Comparison of ENCODE assay signal across 8 cellular contexts in genomic region chr2:121648206-121648605, GRCh38. TPM values are rescaled to one million over a fixed set of nuclear protein-coding genes. Genes with fewer than 3 reads are reported as not detected.
A peak's percentile ranks its signal among the peaks of the same experiment; 100 is the strongest.
DNase-seq lines count a peak whose midpoint lies in the region; ATAC-seq and TF ChIP-seq lines count a peak whose summit lies in the region.

No MANE protein-coding gene starts in this region.

- peak overlapping the region; percentile 93 for H3K4me2 ChIP-seq in PC-9

- H3K27me3 Mint-ChIP-seq in activated naive CD4-positive, alpha-beta T cell treated with anti-CD3 and anti-CD28 coated beads, Interleukin-2, amount 50 U/mL, for 24 hours: no peaks in the 10 kb centered on the region

- H3K27ac Mint-ChIP-seq in activated naive CD4-positive, alpha-beta T cell treated with anti-CD3 and anti-CD28 coated beads, Interleukin-2, amount 50 U/mL, for 24 hours: peak overlapping the region; percentile 86

- H3K4me1 ChIP-seq in PC-9 (replicated peaks; ENCODE audit: insufficient read depth): peaks cover 23% of the 10 kb centered on the region
- H3K4me1 ChIP-seq in ovary (ENCODE audit: insufficient read depth): peaks cover 13% of the 10 kb centered on the region

- peak overlapping the region; percentile 97 for H2AFZ ChIP-seq in PC-9

- no peak for TF ChIP-seq POLR2A in ovary (IDR thresholded peaks at IDR 0.05)

- TF ChIP-seq CTCF in PC-9 (conservative IDR thresholded peaks at IDR 0.05) (no peak), ovary (IDR thresholded peaks at IDR 0.05) (no peak)

- WGBS in ovary, 3 donors: 0 to 3% (median 1%) methylated on average over 9 of the region's 9 CpGs

- no peaks in the 10 kb centered on the region for H3K9me3 Mint-ChIP-seq in activated naive CD4-positive, alpha-beta T cell treated with anti-CD3 and anti-CD28 coated beads, Interleukin-2, amount 50 U/mL, for 24 hours

- DNase-seq in activated naive CD4-positive, alpha-beta T cell treated with anti-CD3 and anti-CD28 coated beads, Interleukin-2, amount 50 U/mL, for 16 hours: no peak
- DNase-seq in PC-9: no peak
- DNase-seq in epithelial cell of prostate (ENCODE audit: low read depth, low spot score): no peak
- peak in 1 of 5 donors; percentile 15 for DNase-seq in ovary
- no peak for DNase-seq in T1000 (lab: John Stamatoyannopoulos, UW)

- H3K79me2 ChIP-seq in PC-9 (ENCODE audit: low read depth): peaks cover 86% of the 10 kb centered on the region

- H3K27me3 ChIP-seq in PC-9 (ENCODE audit: insufficient read depth, low read depth) (no peaks in the 10 kb centered on the region), ovary (no peaks in the 10 kb centered on the region)

- peak overlapping the region; percentile 100 for H3K4me3 Mint-ChIP-seq in activated naive CD4-positive, alpha-beta T cell treated with anti-CD3 and anti-CD28 coated beads, Interleukin-2, amount 50 U/mL, for 24 hours

- H3F3A ChIP-seq in PC-9 (ENCODE audit: insufficient read depth, low read depth): peaks cover 8% of the 10 kb centered on the region; the same call in 1 of the 2 replicates

- CTCF ChIA-PET in PC-9 (lab: Charles Lee): no interaction called here

- H3K36me3 ChIP-seq in PC-9 (ENCODE audit: low read depth): no peaks in the 10 kb centered on the region
- no peaks in the 10 kb centered on the region for H3K36me3 ChIP-seq in ovary

- intact Hi-C loops in PC-9 (cut with micrococcal nuclease; ENCODE audit: unreplicated experiment): no loop called here
- intact Hi-C loops in ovary (cut with DNase I): loop anchor here (2.0 to 10.0 kb wide), 5 partner anchors 87 to 123 kb away; partner anchors contain the start of genes RNU4ATAC (in 3 of the 4) and NIFK (in 2 of the 4)

- TF ChIP-seq EP300 in ovary (IDR thresholded peaks at IDR 0.05): no peak

- H3K9me3 ChIP-seq in PC-9 (ENCODE audit: insufficient read depth, low read depth) (no peaks in the 10 kb centered on the region), ovary (no peaks in the 10 kb centered on the region)

- POLR2A ChIA-PET in PC-9 (lab: Charles Lee; ENCODE audit: unreplicated experiment): interaction anchor here (0.5 to 0.9 kb wide), 3 partner anchors 24 to 118 kb away, joined by 3 to 8 read pairs (median 3); partner anchors contain the start of genes NIFK and RNU4ATAC

- BruUV-seq in PC-9 (replicated peaks; lab: Mats Ljungman, UMichigan): no TSS peak

- peaks cover 17% of the 10 kb centered on the region for H4K20me1 ChIP-seq in PC-9 (ENCODE audit: insufficient read depth)

- H3K4me3 ChIP-seq in PC-9 (peak overlapping the region; percentile 69), ovary (peak overlapping the region; percentile 92)

- H3K9me2 ChIP-seq in PC-9 (ENCODE audit: insufficient read depth): no peaks in the 10 kb centered on the region

- H3K4me1 Mint-ChIP-seq in activated naive CD4-positive, alpha-beta T cell treated with anti-CD3 and anti-CD28 coated beads, Interleukin-2, amount 50 U/mL, for 24 hours: peaks cover 72% of the 10 kb centered on the region

- H3K27ac ChIP-seq in PC-9: peak overlapping the region; percentile 81; the same call in 1 of the 2 replicates
- H3K27ac ChIP-seq in epithelial cell of prostate: peak overlapping the region; percentile 91
- peak overlapping the region; percentile 86 to 90 for H3K27ac ChIP-seq in ovary

- ATAC-seq in HG02970 (IDR thresholded peaks at IDR 0.05; ENCODE audit: low FRiP score, unreplicated experiment) (no peak), GM21737 (IDR thresholded peaks at IDR 0.05; ENCODE audit: unreplicated experiment) (no peak)

- H3K36me3 Mint-ChIP-seq in activated naive CD4-positive, alpha-beta T cell treated with anti-CD3 and anti-CD28 coated beads, Interleukin-2, amount 50 U/mL, for 24 hours: peaks cover 6% of the 10 kb centered on the region

RNA-seq across cellular contexts. Expression of gene CLASP1, which starts 1.1 kb away (rescaled TPM):
- total RNA-seq in PC-9 (2021): 61.8 and 83.5 TPM in 2 replicates
- total RNA-seq in ovary: 10 to 100 TPM; 39.1 to 58.7 (median 53.3) TPM
- polyA plus RNA-seq in ovary: 10 to 100 TPM; 15.8 to 26.8 TPM
